In the genomic region with DNA sequence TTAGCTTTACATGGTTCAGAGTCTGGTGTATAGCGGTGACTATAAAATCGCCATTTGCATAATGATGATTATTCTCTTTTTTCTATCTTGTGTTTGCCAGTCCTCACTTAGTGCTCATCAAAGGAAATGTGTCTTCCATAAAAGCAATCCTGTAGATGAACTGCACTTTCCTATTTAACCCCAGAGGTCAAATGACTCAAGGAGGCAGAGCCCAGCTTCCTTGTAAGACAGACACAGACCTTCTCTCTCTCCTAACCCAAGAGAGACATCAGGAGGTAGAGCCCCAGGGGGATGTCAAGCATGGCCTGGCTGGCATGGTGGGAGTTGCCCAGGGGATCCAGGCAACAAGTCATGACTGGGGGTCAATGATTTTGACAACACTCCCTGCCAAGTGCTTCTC, we compare ENCODE assay signal across 15 cellular contexts. TPM values are rescaled to one million over a fixed set of nuclear protein-coding genes. Genes with fewer than 3 reads are reported as not detected.
DNase-seq lines count a peak whose midpoint lies in the region; ATAC-seq, FAIRE-seq and TF ChIP-seq lines count a peak whose summit lies in the region.
"Had no signal": no experiment of that assay in that cellular context is flagged by ENCODE, and none has a peak within 500 bp of the region (broad histone marks: within the 10 kb centered on the region; RNA-seq: fewer than 3 reads in every experiment).

No MANE protein-coding gene starts in this region.

- H3K79me2 ChIP-seq in hepatocyte = no peaks in the 10 kb centered on the region

- peak overlapping the region; percentile 18 for H3K27ac ChIP-seq in hepatocyte
- H3K27ac ChIP-seq in temporal lobe (ENCODE audit: low read depth, low read length) = peak overlapping the region; percentile 66
- H3K27ac ChIP-seq: transverse colon had no signal

- peak; percentile 42 for DNase-seq in LHCN-M2 (ENCODE audit: low read depth)
- DNase-seq in bronchial epithelial cell (ENCODE audit: low read depth) = peak; percentile 23
- no peak for DNase-seq in hepatocyte (ENCODE audit: low spot score)
- no peak for DNase-seq in NCI-H82 (lab: John Stamatoyannopoulos, UW)
- DNase-seq in iPS-NIHi11 (ENCODE audit: low spot score) = no peak
- DNase-seq: activated CD4-positive, alpha-beta T cell treated with anti-CD3 and anti-CD28 coated beads, Interleukin-2, amount 50 U/mL, for 48 hours; CD4-positive, alpha-beta T cell; effector memory CD8-positive, alpha-beta T cell; NCI-H1092; NCI-H2171 treated with DMSO at 0.1 percent for 48 hours; NK-92 treated with Interleukin-12 subunit alpha and Interleukin-12 subunit beta, amount 100 ng/mL, for 24 hours; transverse colon had no signal

- H3K9me2 ChIP-seq in hepatocyte (replicated peaks; ENCODE audit: insufficient read depth) = no peaks in the 10 kb centered on the region

- H3K4me3 ChIP-seq in bronchial epithelial cell (ENCODE audit: low read depth, low read length) (no peak overlapping the region), hepatocyte (no peak overlapping the region)
- H3K4me3 ChIP-seq: transverse colon had no signal

- no peaks in the 10 kb centered on the region for H3K4me1 ChIP-seq in hepatocyte (ENCODE audit: insufficient read depth)
- H3K4me1 ChIP-seq: transverse colon had no signal

- no peak overlapping the region for H3K4me2 ChIP-seq in hepatocyte

- no peaks in the 10 kb centered on the region for H3K36me3 ChIP-seq in bronchial epithelial cell (ENCODE audit: control insufficient read depth, insufficient read depth, low read length)
- no peaks in the 10 kb centered on the region for H3K36me3 ChIP-seq in hepatocyte (replicated peaks; ENCODE audit: insufficient read depth, low read depth)
- H3K36me3 ChIP-seq: transverse colon had no signal

- TF ChIP-seq CTCF in bronchial epithelial cell (IDR thresholded peaks at IDR 0.05; ENCODE audit: insufficient read depth, low read length, severe bottlenecking) = no peak
- no peak for TF ChIP-seq CTCF in hepatocyte (IDR thresholded peaks at IDR 0.05; ENCODE audit: poor library complexity)

- no peaks in the 10 kb centered on the region for H4K20me1 ChIP-seq in hepatocyte (ENCODE audit: insufficient read depth, poor library complexity, severe bottlenecking)

- FAIRE-seq in bronchial epithelial cell (lab: Jason Lieb, UNC) = no peak

- no peak overlapping the region for H2AFZ ChIP-seq in hepatocyte

- no peaks in the 10 kb centered on the region for H3K27me3 ChIP-seq in bronchial epithelial cell (ENCODE audit: control insufficient read depth, insufficient read depth, low read length)
- no peaks in the 10 kb centered on the region for H3K27me3 ChIP-seq in hepatocyte
- H3K27me3 ChIP-seq: transverse colon had no signal

- WGBS in hepatocyte (ENCODE audit: low lambda C conversion rate, missing lambda C conversion rate) = 98% methylated on average over 2 of the region's 2 CpGs

- no peak for ATAC-seq in GM19455 (IDR thresholded peaks at IDR 0.05; ENCODE audit: unreplicated experiment)
- ATAC-seq: effector memory CD8-positive, alpha-beta T cell had no signal

- H3K9me3 ChIP-seq in hepatocyte (ENCODE audit: low read depth) = no peaks in the 10 kb centered on the region
- H3K9me3 ChIP-seq: transverse colon had no signal

RNA-seq across cellular contexts. Expression of a gene that starts 46.9 kb away (rescaled TPM):
- not detected in 2 replicates for total RNA-seq in LHCN-M2 (2014; rRNA removed)
- polyA plus RNA-seq in LHCN-M2 (2012) = not detected
- total RNA-seq in bronchial epithelial cell = 0.79 TPM in 1 of 2 replicates, not detected in the other
- total RNA-seq in hepatocyte = not detected in 2 replicates
- polyA plus RNA-seq in hepatocyte = not detected in 2 replicates
- 0.49 TPM for total RNA-seq in temporal lobe
- total RNA-seq: G401 had no signal

Comparison
In these comparisons a context has a peak if more than half of its experiments do, and no peak if none do; other contexts are left out.
1. DNase-seq: peak in LHCN-M2 (single experiment) and bronchial epithelial cell (single experiment); none in hepatocyte (single experiment), NCI-H82 (single experiment) and iPS-NIHi11 (single experiment).